10 cellular contexts compared by ENCODE assay signal in genomic region chr3:130963878-130964277, GRCh38.
DNase-seq lines count a peak whose midpoint lies in the region; ATAC-seq, FAIRE-seq and TF ChIP-seq lines count a peak whose summit lies in the region.
"Had no signal": no experiment of that assay in that cellular context is flagged by ENCODE, and none has a peak within 500 bp of the region (broad histone marks: within the 10 kb centered on the region; RNA-seq: fewer than 3 reads in every experiment).

No MANE protein-coding gene starts in this region.

- H4K5ac ChIP-seq in H1 (ENCODE audit: insufficient read length, low read depth, low read length) = no peak overlapping the region

- TF ChIP-seq CTCF in H1 (IDR thresholded peaks at IDR 0.05; ENCODE audit: control extremely low read depth in 1 of 3, insufficient read depth in 1 of 3, low read depth in 1 of 3, low read length in 3 of 3) = no peak
- no peak for TF ChIP-seq CTCF in upper lobe of left lung (IDR thresholded peaks at IDR 0.05)

- no peak overlapping the region for H2AFZ ChIP-seq in H1 (ENCODE audit: low read length)

- no peak overlapping the region for H3K4me3 ChIP-seq in H1 (ENCODE audit: extremely low read depth in 1 of 4, insufficient read depth in 2 of 4, low read depth in 3 of 4, low read length in 4 of 4)
- no peak overlapping the region for H3K4me3 ChIP-seq in upper lobe of left lung
- H3K4me3 ChIP-seq: heart left ventricle had no signal

- H3K4me2 ChIP-seq in H1 (ENCODE audit: insufficient read depth in 1 of 2, low read depth in 2 of 2, low read length in 2 of 2) = no peak overlapping the region

- H3K4ac ChIP-seq in H1 (replicated peaks; ENCODE audit: insufficient read length, low read depth, low read length) = no peak overlapping the region

- H2BK12ac ChIP-seq in H1 (ENCODE audit: low read depth, low read length) = no peak overlapping the region

- no peak overlapping the region for H2BK5ac ChIP-seq in H1 (ENCODE audit: low read depth, low read length)

- H3K14ac ChIP-seq in H1 (ENCODE audit: insufficient read length) = no peak overlapping the region

- H2BK15ac ChIP-seq in H1 (ENCODE audit: low read length) = no peak overlapping the region

- TF ChIP-seq RAD21 in H1 (IDR thresholded peaks at IDR 0.05 in 1 of 2, conservative IDR thresholded peaks at IDR 0.05 in 1 of 2; ENCODE audit: low read depth in 2 of 2, low read length in 2 of 2) = no peak

- POLR2A ChIA-PET in H1 (lab: Charles Lee; ENCODE audit: partially characterized antibody) = no interaction called here

- no peaks in the 10 kb centered on the region for H3K23me2 ChIP-seq in H1 (ENCODE audit: low read depth, low read length)

- no peak overlapping the region for H2BK120ac ChIP-seq in H1 (replicated peaks; ENCODE audit: low read depth, low read length)

- H3K27me3 ChIP-seq in H1 (replicated peaks in 1 of 4; ENCODE audit: control insufficient read depth in 3 of 4, extremely low read depth in 1 of 4, insufficient read depth in 3 of 4, low read length in 3 of 4) = peaks cover 0 to 1% (median 0%) of the 10 kb centered on the region in 4 experiments; a peak in 1 of 7 replicates
- no peaks in the 10 kb centered on the region for H3K27me3 ChIP-seq in upper lobe of left lung
- H3K27me3 ChIP-seq: heart left ventricle had no signal

- no peak overlapping the region for H3K18ac ChIP-seq in H1 (ENCODE audit: extremely low read depth, low read length)

- H3K27ac ChIP-seq in H1 (ENCODE audit: low read depth, low read length) (no peak overlapping the region), upper lobe of left lung (no peak overlapping the region)
- H3K27ac ChIP-seq: heart left ventricle had no signal

- no peaks in the 10 kb centered on the region for H3K79me1 ChIP-seq in H1 (ENCODE audit: low read depth, low read length)

- H3K9me3 ChIP-seq in H1 (ENCODE audit: insufficient read depth in 2 of 2, low read depth in 1 of 2, low read length in 1 of 2) (no peaks in the 10 kb centered on the region), upper lobe of left lung (no peaks in the 10 kb centered on the region)
- H3K9me3 ChIP-seq: heart left ventricle had no signal

- H4K8ac ChIP-seq in H1 (ENCODE audit: extremely low read depth, insufficient read depth, low read length) = no peak overlapping the region

- H3K23ac ChIP-seq in H1 (ENCODE audit: insufficient read length) = no peak overlapping the region

- H4K91ac ChIP-seq in H1 (replicated peaks; ENCODE audit: insufficient read length, low read length) = no peak overlapping the region

- DNase-seq in DMS53 treated with DMSO at 0.1 percent for 48 hours (lab: John Stamatoyannopoulos, UW; ENCODE audit: unreplicated experiment) (peak; percentile 21), NCI-H226 (peak; percentile 80), H1 (ENCODE audit: low read depth in 1 of 2, low spot score in 2 of 2) (peak in 1 of 2 experiments; percentile 3), myocyte (ENCODE audit: low read depth) (peak; percentile 5), upper lobe of left lung (no peak), GM12891 (ENCODE audit: insufficient read length, low spot score) (no peak)
- no peak for DNase-seq in activated naive CD4-positive, alpha-beta T cell treated with Interleukin-2 at 50 U/mL for 16 hours
- DNase-seq: heart left ventricle, SHP77 treated with DMSO at 0.1 percent for 48 hours had no signal

- FAIRE-seq in H1 (lab: Jason Lieb, UNC) (peak; percentile 60), GM12891 (lab: Jason Lieb, UNC) (no peak)

- no peak overlapping the region for H3K56ac ChIP-seq in H1 (replicated peaks; ENCODE audit: insufficient read length, low read depth, low read length)

- no peak overlapping the region for H2BK20ac ChIP-seq in H1 (ENCODE audit: low read length)

- H3K4me1 ChIP-seq in H1 (replicated peaks in 1 of 4; ENCODE audit: control insufficient read depth in 3 of 4, insufficient read depth in 4 of 4, low read length in 3 of 4) (peaks cover 0 to 2% (median 0%) of the 10 kb centered on the region in 4 experiments; a peak in 1 of 7 replicates), upper lobe of left lung (no peaks in the 10 kb centered on the region)

- no peak for TF ChIP-seq EP300 in H1 (IDR thresholded peaks at IDR 0.05; ENCODE audit: borderline replicate concordance in 1 of 2, low read depth in 2 of 2, low read length in 2 of 2)
- no peak for TF ChIP-seq EP300 in upper lobe of left lung (IDR thresholded peaks at IDR 0.05)

- H3K9ac ChIP-seq in H1 (replicated peaks in 1 of 4; ENCODE audit: extremely low read depth in 1 of 4, low read depth in 3 of 4, low read length in 3 of 4) = no peak overlapping the region

- ATAC-seq in upper lobe of left lung (ENCODE audit: low FRiP score in 2 of 2) (no peak), HG02852 (IDR thresholded peaks at IDR 0.05; ENCODE audit: unreplicated experiment) (no peak)
- ATAC-seq: heart left ventricle had no signal

- H4K20me1 ChIP-seq in H1 (replicated peaks in 1 of 2; ENCODE audit: control insufficient read depth in 1 of 2, insufficient read depth in 2 of 2, low read length in 2 of 2) = no peaks in the 10 kb centered on the region

- WGBS in H1 (ENCODE audit: extremely low coverage in 1 of 2, insufficient coverage in 1 of 2, insufficient read length in 1 of 2, insufficient replicate concordance in 2 of 2, low coverage in 1 of 2, low lambda C conversion rate in 2 of 2, missing lambda C conversion rate in 1 of 2), 2 experiments = 63% methylated on average over 3 of the region's 3 CpGs; no CpG with 5 or more reads in 1 of the 2 experiments
- WGBS in upper lobe of left lung, 2 donors = 73 to 83% methylated on average over 3 of the region's 3 CpGs

- CTCF ChIA-PET in H1 (lab: Charles Lee; ENCODE audit: partially characterized antibody) = no interaction called here

- no peaks in the 10 kb centered on the region for H3K79me2 ChIP-seq in H1 (ENCODE audit: control insufficient read depth in 1 of 2, insufficient read depth in 2 of 2, low read length in 2 of 2)

- no peak overlapping the region for H2AK5ac ChIP-seq in H1 (ENCODE audit: low read depth, low read length)

- TF ChIP-seq POLR2A in H1 (IDR thresholded peaks at IDR 0.05; ENCODE audit: control extremely low read depth in 1 of 2, low read depth in 2 of 2, low read length in 2 of 2) (no peak), upper lobe of left lung (IDR thresholded peaks at IDR 0.05) (no peak), GM12891 (IDR thresholded peaks at IDR 0.05; ENCODE audit: low read depth, low read length) (no peak)

- H3K36me3 ChIP-seq in H1 (ENCODE audit: control insufficient read depth in 2 of 4, insufficient read depth in 4 of 4, low read length in 3 of 4) = peaks cover 0 to 30% (median 7%) of the 10 kb centered on the region in 4 experiments; a peak in 5 of 8 replicates
- peaks cover 16 to 76% (median 25%) of the 10 kb centered on the region in 4 donors for H3K36me3 ChIP-seq in upper lobe of left lung

TF ChIP-seq in H1, 55 proteins besides CTCF, POLR2A, EP300 and RAD21:
- TF ChIP-seq SP2 (IDR thresholded peaks at IDR 0.05; ENCODE audit: low read length) = no peak
- no peak for TF ChIP-seq SP4 (IDR thresholded peaks at IDR 0.05; ENCODE audit: low read length)
- no peak for TF ChIP-seq CBX8 (IDR thresholded peaks at IDR 0.05; ENCODE audit: borderline replicate concordance, low read depth, low read length)
- no peak for TF ChIP-seq POU5F1 (IDR thresholded peaks at IDR 0.05; ENCODE audit: low read depth, low read length)

TF ChIP-seq in GM12891, 5 proteins besides CTCF, POLR2A, EP300 and RAD21:
- no peak for TF ChIP-seq PAX5 (IDR thresholded peaks at IDR 0.05; ENCODE audit: insufficient read depth, low read length, severe bottlenecking)
- TF ChIP-seq TAF1 (IDR thresholded peaks at IDR 0.05; ENCODE audit: low read depth, low read length) = no peak
- TF ChIP-seq POLR2AphosphoS5 (IDR thresholded peaks at IDR 0.05; ENCODE audit: low read depth, low read length) = no peak
- TF ChIP-seq SPI1 (IDR thresholded peaks at IDR 0.05; ENCODE audit: low read depth, low read length) = no peak
- TF ChIP-seq POU2F2 (IDR thresholded peaks at IDR 0.05; ENCODE audit: low read depth, low read length) = no peak
TF ChIP-seq in GM12891: peak in this region for 0.

Comparison
In these comparisons a context has a peak if more than half of its experiments do, and no peak if none do; other contexts are left out.
1. DNase-seq: peak in DMS53 treated with DMSO at 0.1 percent for 48 hours (single experiment), NCI-H226 (single experiment) and myocyte (single experiment); none in upper lobe of left lung (0 of 2), GM12891 (single experiment) and activated naive CD4-positive, alpha-beta T cell treated with Interleukin-2 at 50 U/mL for 16 hours (single experiment).